ENCODE assay signal across 13 cellular contexts in the genomic region with DNA sequence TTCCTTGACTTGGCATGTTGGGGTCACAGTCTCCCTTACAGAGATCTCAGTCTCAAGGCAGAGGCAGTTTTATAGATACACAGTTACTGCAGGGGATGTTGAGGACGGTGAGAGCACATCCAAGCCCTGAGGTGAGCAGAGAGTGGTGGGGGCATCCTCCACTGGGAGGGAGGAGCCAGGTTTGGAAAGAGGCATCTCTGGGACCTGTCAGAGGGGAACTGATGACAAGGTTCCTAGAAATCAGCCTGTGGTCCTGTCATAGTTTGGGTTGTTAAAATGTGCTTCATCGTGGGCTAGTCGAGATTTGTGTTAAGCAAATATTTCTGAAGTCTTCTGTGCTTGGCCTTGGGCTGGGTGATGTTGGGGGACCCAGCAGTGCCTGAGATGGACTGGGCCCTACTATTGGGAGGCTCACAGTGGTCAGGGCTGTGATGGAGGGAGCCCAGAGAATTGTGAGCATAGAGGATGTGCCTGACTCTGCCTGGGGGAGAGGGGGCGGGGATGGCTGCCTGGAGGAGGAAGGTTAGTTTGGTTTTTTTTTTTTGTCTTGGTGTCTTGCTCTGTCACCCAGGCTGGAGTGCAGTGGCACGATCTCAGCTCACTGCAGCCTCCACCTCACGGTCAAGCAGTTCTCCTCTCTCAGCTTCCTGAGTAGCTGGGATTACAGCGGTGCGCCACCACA. TPM values are rescaled to one million over a fixed set of nuclear protein-coding genes. Genes with fewer than 3 reads are reported as not detected.
DNase-seq lines count a peak whose midpoint lies in the region; ATAC-seq and TF ChIP-seq lines count a peak whose summit lies in the region.
"Had no signal": no experiment of that assay in that cellular context is flagged by ENCODE, and none has a peak within 500 bp of the region (broad histone marks: within the 10 kb centered on the region; RNA-seq: fewer than 3 reads in every experiment).

No MANE protein-coding gene starts in this region.

- H3K4me1 ChIP-seq in BLaER1 (peaks cover 46% of the 10 kb centered on the region), DOHH2 (ENCODE audit: control insufficient read depth, low read length) (peaks cover 45% of the 10 kb centered on the region)
- peaks cover 21% of the 10 kb centered on the region for H3K4me1 ChIP-seq in effector memory CD4-positive, alpha-beta T cell (ENCODE audit: control insufficient read depth, insufficient read depth, low read length, poor library complexity, severe bottlenecking)

- TF ChIP-seq CTCF in DOHH2 (IDR thresholded peaks at IDR 0.05; ENCODE audit: low read depth, low read length, poor library complexity, severe bottlenecking) (no peak), glutamatergic neuron (IDR thresholded peaks at IDR 0.05; ENCODE audit: partially characterized antibody, unreplicated experiment) (no peak)

- no peak for DNase-seq in activated CD4-positive, alpha-beta memory T cell treated with anti-CD3 and anti-CD28 coated beads, Interleukin-2, amount 10 ng/mL, durations not matched to agents 7 days and 5 days
- no peak for DNase-seq in glutamatergic neuron
- no peak for DNase-seq in effector memory CD4-positive, alpha-beta T cell
- DNase-seq: NCI-H2029, NCI-H69 had no signal

- 0 out of 2 replicates have a peak overlapping the region, but pooled peaks have one; percentile 0 for H3K9ac ChIP-seq in BLaER1

- H3K9me2 ChIP-seq in DOHH2 (replicated peaks; ENCODE audit: control insufficient read depth, low read length) = no peaks in the 10 kb centered on the region

- POLR2A ChIA-PET in activated CD4-positive, alpha-beta memory T cell treated with anti-CD3 and anti-CD28 coated beads, Interleukin-2, amount 10 ng/mL, durations not matched to agents 7 days and 5 days (lab: Charles Lee) = interaction anchor here (1.3 to 5.4 kb wide), 2 partner anchors 14 to 31 kb away, joined by 3 to 133 read pairs; partner anchors contain the start of genes RPS16 and TIMM50

- H3F3A ChIP-seq in DOHH2 (ENCODE audit: control insufficient read depth, insufficient read depth) = peaks cover 3% of the 10 kb centered on the region; the same call in 1 of the 2 replicates

- CTCF ChIA-PET in activated CD4-positive, alpha-beta memory T cell treated with anti-CD3 and anti-CD28 coated beads, Interleukin-2, amount 10 ng/mL, durations not matched to agents 7 days and 5 days (lab: Charles Lee) = interaction anchor here (0.7 to 1.4 kb wide), 2 partner anchors 23 to 25 kb away, joined by 3 to 8 read pairs; no protein-coding TSS in a partner anchor

- no peaks in the 10 kb centered on the region for H3K9me3 Mint-ChIP-seq in activated CD4-positive, alpha-beta memory T cell treated with anti-CD3 and anti-CD28 coated beads, Interleukin-2, amount 10 ng/mL, durations not matched to agents 7 days and 5 days
- H3K9me3 Mint-ChIP-seq in glutamatergic neuron (ENCODE audit: unreplicated experiment) = peaks cover 4% of the 10 kb centered on the region
- H3K9me3 Mint-ChIP-seq: mesothelial cell of epicardium had no signal

- H3K4me3 ChIP-seq in BLaER1 (no peak overlapping the region), DOHH2 (ENCODE audit: low read length) (no peak overlapping the region; the same call in 1 of the 2 replicates)
- no peak overlapping the region for H3K4me3 ChIP-seq in effector memory CD4-positive, alpha-beta T cell (ENCODE audit: insufficient read depth, low read depth, low read length, poor library complexity, severe bottlenecking)
- H3K4me3 ChIP-seq: pancreas had no signal

- H3K36me3 ChIP-seq in BLaER1 (peaks cover 75% of the 10 kb centered on the region), DOHH2 (ENCODE audit: control insufficient read depth, low read length) (peaks cover 81% of the 10 kb centered on the region)
- H3K36me3 ChIP-seq in effector memory CD4-positive, alpha-beta T cell (ENCODE audit: control insufficient read depth, insufficient read depth, low read length) = peaks cover 25% of the 10 kb centered on the region

- ATAC-seq in HG03097 (IDR thresholded peaks at IDR 0.05; ENCODE audit: low FRiP score, unreplicated experiment) (no peak), HG03108 (IDR thresholded peaks at IDR 0.05; ENCODE audit: unreplicated experiment) (no peak), GM21447 (IDR thresholded peaks at IDR 0.05; ENCODE audit: unreplicated experiment) (no peak)
- ATAC-seq: pancreas had no signal

- H3K4me2 ChIP-seq in BLaER1 (0 out of 2 replicates have a peak overlapping the region, but pooled peaks have one; percentile 96), DOHH2 (ENCODE audit: low read length) (peak overlapping the region; percentile 77)

- H3K4me3 Mint-ChIP-seq in activated CD4-positive, alpha-beta memory T cell treated with anti-CD3 and anti-CD28 coated beads, Interleukin-2, amount 10 ng/mL, durations not matched to agents 7 days and 5 days = peak overlapping the region; percentile 53
- H3K4me3 Mint-ChIP-seq in glutamatergic neuron (ENCODE audit: unreplicated experiment) = peak overlapping the region; percentile 18
- H3K4me3 Mint-ChIP-seq: mesothelial cell of epicardium had no signal

- H3K27me3 Mint-ChIP-seq in activated CD4-positive, alpha-beta memory T cell treated with anti-CD3 and anti-CD28 coated beads, Interleukin-2, amount 10 ng/mL, durations not matched to agents 7 days and 5 days = no peaks in the 10 kb centered on the region
- H3K27me3 Mint-ChIP-seq in glutamatergic neuron (ENCODE audit: unreplicated experiment) = peaks cover 7% of the 10 kb centered on the region

- peak overlapping the region; percentile 94 for H3K27ac Mint-ChIP-seq in activated CD4-positive, alpha-beta memory T cell treated with anti-CD3 and anti-CD28 coated beads, Interleukin-2, amount 10 ng/mL, durations not matched to agents 7 days and 5 days
- H3K27ac Mint-ChIP-seq in glutamatergic neuron (ENCODE audit: unreplicated experiment) = peak overlapping the region; percentile 24
- H3K27ac Mint-ChIP-seq: mesothelial cell of epicardium had no signal

- peaks cover 85% of the 10 kb centered on the region for H4K20me1 ChIP-seq in BLaER1
- H4K20me1 ChIP-seq in DOHH2 (ENCODE audit: control insufficient read depth, insufficient read depth, low read depth, low read length) = 0 out of 2 replicates have a peak, but pooled peaks cover 7% of the 10 kb centered on the region

- peaks cover 66% of the 10 kb centered on the region for H3K4me1 Mint-ChIP-seq in activated CD4-positive, alpha-beta memory T cell treated with anti-CD3 and anti-CD28 coated beads, Interleukin-2, amount 10 ng/mL, durations not matched to agents 7 days and 5 days
- peaks cover 19% of the 10 kb centered on the region for H3K4me1 Mint-ChIP-seq in glutamatergic neuron (ENCODE audit: low read depth, unreplicated experiment)

- no peaks in the 10 kb centered on the region for H3K27me3 ChIP-seq in BLaER1
- H3K27me3 ChIP-seq in DOHH2 (ENCODE audit: control insufficient read depth, low read length) = no peaks in the 10 kb centered on the region
- no peaks in the 10 kb centered on the region for H3K27me3 ChIP-seq in effector memory CD4-positive, alpha-beta T cell (replicated peaks; ENCODE audit: control insufficient read depth, insufficient read depth, low read length, poor library complexity, severe bottlenecking)
- H3K27me3 ChIP-seq: pancreas, spleen had no signal

- H3K36me3 Mint-ChIP-seq in activated CD4-positive, alpha-beta memory T cell treated with anti-CD3 and anti-CD28 coated beads, Interleukin-2, amount 10 ng/mL, durations not matched to agents 7 days and 5 days (ENCODE audit: low read depth) = peaks cover 67% of the 10 kb centered on the region
- no peaks in the 10 kb centered on the region for H3K36me3 Mint-ChIP-seq in glutamatergic neuron (ENCODE audit: unreplicated experiment)

- H3K9me3 ChIP-seq in BLaER1 (no peaks in the 10 kb centered on the region), DOHH2 (ENCODE audit: control insufficient read depth, insufficient read depth, low read length) (no peaks in the 10 kb centered on the region)
- H3K9me3 ChIP-seq in effector memory CD4-positive, alpha-beta T cell (ENCODE audit: control insufficient read depth, low read length) = no peaks in the 10 kb centered on the region
- H3K9me3 ChIP-seq: pancreas, spleen had no signal

- H3K79me2 ChIP-seq in DOHH2 (ENCODE audit: control insufficient read depth, low read length) = peaks cover 98% of the 10 kb centered on the region

- no peak overlapping the region for H3K27ac ChIP-seq in BLaER1
- no peak overlapping the region for H3K27ac ChIP-seq in DOHH2 (ENCODE audit: low read depth, low read length)
- H3K27ac ChIP-seq in effector memory CD4-positive, alpha-beta T cell (ENCODE audit: insufficient read depth, low read length, poor library complexity, severe bottlenecking) = no peak overlapping the region
- H3K27ac ChIP-seq: pancreas had no signal

RNA-seq across cellular contexts. Expression of gene SUPT5H, which starts 3.9 kb away (rescaled TPM):
- 100 to 1,000 TPM; 153 to 159 TPM for total RNA-seq in activated CD4-positive, alpha-beta memory T cell treated with anti-CD3 and anti-CD28 coated beads, Interleukin-2, amount 10 ng/mL, durations not matched to agents 7 days and 5 days
- 160 TPM for total RNA-seq in glutamatergic neuron (ENCODE audit: unreplicated experiment)

RNA-seq across cellular contexts. Expression of gene RPS16, which starts 13.5 kb away (rescaled TPM):
- 1,000 to 10,000 TPM; 2,238 to 2,243 TPM for total RNA-seq in activated CD4-positive, alpha-beta memory T cell treated with anti-CD3 and anti-CD28 coated beads, Interleukin-2, amount 10 ng/mL, durations not matched to agents 7 days and 5 days
- total RNA-seq in glutamatergic neuron (ENCODE audit: unreplicated experiment) = 912 TPM

RNA-seq across cellular contexts. Expression of gene TIMM50, which starts 31.4 kb away (rescaled TPM):
- 10 to 100 TPM; 44.0 to 44.8 TPM for total RNA-seq in activated CD4-positive, alpha-beta memory T cell treated with anti-CD3 and anti-CD28 coated beads, Interleukin-2, amount 10 ng/mL, durations not matched to agents 7 days and 5 days
- 256 TPM for total RNA-seq in glutamatergic neuron (ENCODE audit: unreplicated experiment)

RNA-seq across cellular contexts. Expression of gene PLEKHG2, which starts 36.8 kb away (rescaled TPM):
- total RNA-seq in activated CD4-positive, alpha-beta memory T cell treated with anti-CD3 and anti-CD28 coated beads, Interleukin-2, amount 10 ng/mL, durations not matched to agents 7 days and 5 days = 10 to 100 TPM; 82.4 to 93.0 TPM
- total RNA-seq in glutamatergic neuron (ENCODE audit: unreplicated experiment) = 205 TPM

RNA-seq across cellular contexts. Expression of gene ZFP36, which starts 42.6 kb away (rescaled TPM):
- total RNA-seq in activated CD4-positive, alpha-beta memory T cell treated with anti-CD3 and anti-CD28 coated beads, Interleukin-2, amount 10 ng/mL, durations not matched to agents 7 days and 5 days = 100 to 1,000 TPM; 189 to 194 TPM
- total RNA-seq in glutamatergic neuron (ENCODE audit: unreplicated experiment) = 3.1 TPM
